In genomic region chr20:9397928-9398327, GRCh38 we compare ENCODE assay signal across 11 cellular contexts.
DNase-seq lines count a peak whose midpoint lies in the region; ATAC-seq and TF ChIP-seq lines count a peak whose summit lies in the region.
"Had no signal": no experiment of that assay in that cellular context is flagged by ENCODE, and none has a peak within 500 bp of the region (broad histone marks: within the 10 kb centered on the region; RNA-seq: fewer than 3 reads in every experiment).

No MANE protein-coding gene starts in this region.

- intact Hi-C loops in left lung (cut with DNase I), result no loop called here

- no peak overlapping the region for H3K27ac ChIP-seq in left lung
- H3K27ac ChIP-seq: ascending aorta had no signal

- ATAC-seq in GM18520 (IDR thresholded peaks at IDR 0.05; ENCODE audit: unreplicated experiment) (peak; percentile 68), GM21825 (IDR thresholded peaks at IDR 0.05; ENCODE audit: unreplicated experiment) (peak; percentile 82), HG03565 (IDR thresholded peaks at IDR 0.05; ENCODE audit: unreplicated experiment) (peak; percentile 93), left lung (peak; percentile 65)

- TF ChIP-seq CTCF in left lung (IDR thresholded peaks at IDR 0.05), result no peak

- H3K36me3 ChIP-seq in left lung (no peaks in the 10 kb centered on the region), HAP-1 (replicated peaks) (no peaks in the 10 kb centered on the region)
- H3K36me3 ChIP-seq: ascending aorta had no signal

- H3K27me3 ChIP-seq in left lung, result no peaks in the 10 kb centered on the region
- no peaks in the 10 kb centered on the region for H3K27me3 ChIP-seq in HAP-1 (ENCODE audit: low read depth)
- H3K27me3 ChIP-seq: ascending aorta had no signal

- in situ Hi-C loops in HAP-1 (cut with MboI; ENCODE audit: low sequenced_read_pairs), result no loop called here

- no peak overlapping the region for H3K4me3 ChIP-seq in left lung
- no peak overlapping the region for H3K4me3 ChIP-seq in HAP-1
- H3K4me3 ChIP-seq: ascending aorta had no signal

- no peaks in the 10 kb centered on the region for H3K9me3 ChIP-seq in left lung
- H3K9me3 ChIP-seq in HAP-1, result no peaks in the 10 kb centered on the region
- H3K9me3 ChIP-seq: ascending aorta had no signal

- H3K4me1 ChIP-seq in left lung, result peaks cover 0 to 4% of the 10 kb centered on the region in 2 donors
- peaks cover 12% of the 10 kb centered on the region for H3K4me1 ChIP-seq in HAP-1

- DNase-seq in left lung (no peak), DMS114 treated with DMSO at 0.1 percent for 48 hours (lab: John Stamatoyannopoulos, UW; ENCODE audit: unreplicated experiment) (no peak), HAP-1 (ENCODE audit: low spot score in 2 of 2) (no peak), GDM1 (lab: John Stamatoyannopoulos, UW) (no peak), activated gamma-delta T cell treated with Interleukin-2 at 50 U/mL for 16 hours (no peak)
- DNase-seq: KG1, posterior cingulate gyrus had no signal
